Comparison of ENCODE assay signal across 13 cellular contexts in the genomic region with DNA sequence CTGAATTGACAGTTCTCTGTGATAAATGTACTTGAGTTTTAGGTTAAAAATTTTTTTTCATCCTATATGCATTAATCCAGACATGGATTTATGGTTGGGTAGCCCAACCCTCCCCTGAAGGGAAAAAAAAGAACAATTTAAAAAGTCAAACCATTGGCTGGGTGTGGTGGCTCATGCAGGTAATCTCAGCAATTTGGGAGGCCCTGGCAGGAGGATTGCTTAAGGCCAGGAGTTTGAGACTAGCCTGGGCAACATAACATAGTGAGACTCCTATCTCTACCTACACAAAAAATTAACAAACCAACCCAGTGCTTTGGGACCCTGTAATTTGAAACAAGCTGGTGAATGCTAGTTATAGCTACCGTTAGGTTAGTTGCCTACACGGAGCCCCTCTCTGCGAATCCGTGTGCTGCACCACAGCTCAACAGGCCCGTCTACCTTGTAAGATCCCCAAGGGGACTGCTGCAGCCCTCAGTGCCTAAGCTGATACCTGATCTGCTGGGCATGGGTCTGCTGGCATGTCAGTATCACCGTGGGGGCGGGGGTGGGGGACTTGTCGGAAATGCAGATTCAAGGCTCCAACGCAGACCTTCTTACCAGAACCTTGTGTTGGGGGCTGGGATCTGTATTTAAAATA. TPM values are rescaled to one million over a fixed set of nuclear protein-coding genes. Genes with fewer than 3 reads are reported as not detected.
DNase-seq lines count a peak whose midpoint lies in the region; TF ChIP-seq lines count a peak whose summit lies in the region.
"Had no signal": no experiment of that assay in that cellular context is flagged by ENCODE, and none has a peak within 500 bp of the region (broad histone marks: within the 10 kb centered on the region; RNA-seq: fewer than 3 reads in every experiment).

No MANE protein-coding gene starts in this region.

- peaks cover 91% of the 10 kb centered on the region for H3K4me1 Mint-ChIP-seq in activated CD4-positive, alpha-beta memory T cell treated with anti-CD3 and anti-CD28 coated beads, Interleukin-2, amount 10 ng/mL, durations not matched to agents 7 days and 5 days
- peaks cover 98 to 100% of the 10 kb centered on the region in 2 donors for H3K4me1 Mint-ChIP-seq in immature natural killer cell

- no peak for TF ChIP-seq EP300 in stomach (IDR thresholded peaks at IDR 0.05)

- 87 to 92% (median 88%) methylated on average over 5 to 9 of the region's 9 CpGs for WGBS in stomach, 5 donors

- no peak for TF ChIP-seq CTCF in stomach (IDR thresholded peaks at IDR 0.05)

- no peaks in the 10 kb centered on the region for H3K9me3 ChIP-seq in stomach

- intact Hi-C loops in stomach (cut with DNase I; ENCODE audit: low total_unique reads), result no loop called here

- TF ChIP-seq POLR2A in stomach (IDR thresholded peaks at IDR 0.05), result no peak

- POLR2A ChIA-PET in activated CD4-positive, alpha-beta memory T cell treated with anti-CD3 and anti-CD28 coated beads, Interleukin-2, amount 10 ng/mL, durations not matched to agents 7 days and 5 days (lab: Charles Lee), result interaction anchor here (0.7 to 11.7 kb wide), 11 partner anchors 12 to 43 kb away, joined by 3 to 404 read pairs (median 5); partner anchors contain the start of gene TSPAN14

- peak overlapping the region; percentile 91 for H3K27ac Mint-ChIP-seq in activated CD4-positive, alpha-beta memory T cell treated with anti-CD3 and anti-CD28 coated beads, Interleukin-2, amount 10 ng/mL, durations not matched to agents 7 days and 5 days
- H3K27ac Mint-ChIP-seq in immature natural killer cell, result peak overlapping the region; percentile 79 to 98 (median 94)

- H3K36me3 ChIP-seq in stomach, result peaks cover 14 to 36% (median 30%) of the 10 kb centered on the region in 4 donors

- H3K4me1 ChIP-seq in stomach, result peaks cover 46 to 92% (median 57%) of the 10 kb centered on the region in 4 donors

- H3K27ac ChIP-seq in stomach, result peak overlapping the region in 3 of 5 donors; percentile 40 to 75 (median 74)
- H3K27ac ChIP-seq: parathyroid adenoma had no signal

- H3K27me3 Mint-ChIP-seq in activated CD4-positive, alpha-beta memory T cell treated with anti-CD3 and anti-CD28 coated beads, Interleukin-2, amount 10 ng/mL, durations not matched to agents 7 days and 5 days, result no peaks in the 10 kb centered on the region
- H3K27me3 Mint-ChIP-seq in immature natural killer cell (ENCODE audit: low read depth in 3 of 3), result peaks cover 8 to 28% (median 16%) of the 10 kb centered on the region in 3 donors

- CTCF ChIA-PET in activated CD4-positive, alpha-beta memory T cell treated with anti-CD3 and anti-CD28 coated beads, Interleukin-2, amount 10 ng/mL, durations not matched to agents 7 days and 5 days (lab: Charles Lee), result interaction anchor here (0.7 to 6.6 kb wide), 10 partner anchors 11 to 42 kb away, joined by 3 to 64 read pairs (median 10); no protein-coding TSS in a partner anchor

- no peak overlapping the region for H3K4me3 ChIP-seq in stomach
- H3K4me3 ChIP-seq: lung had no signal

- DNase-seq in activated effector memory CD4-positive, alpha-beta T cell treated with anti-CD3 and anti-CD28 coated beads, Interleukin-2, amount 50 U/mL, for 16 hours, result peak; percentile 63
- DNase-seq in activated effector memory CD4-positive, alpha-beta T cell treated with Interleukin-2 at 50 U/mL for 16 hours, result no peak
- DNase-seq in activated CD4-positive, alpha-beta memory T cell treated with anti-CD3 and anti-CD28 coated beads, Interleukin-2, amount 10 ng/mL, durations not matched to agents 7 days and 5 days, result no peak
- no peak for DNase-seq in immature natural killer cell
- DNase-seq in stomach, result peak; percentile 9
- no peak for DNase-seq in NK-92 treated with Interleukin-12 subunit alpha and Interleukin-12 subunit beta, amount 100 ng/mL, for 24 hours (lab: John Stamatoyannopoulos, UW)
- no peak for DNase-seq in AG08396 (ENCODE audit: low spot score)
- no peak for DNase-seq in HPDE6-E6E7 (ENCODE audit: extremely low spot score)
- DNase-seq: GOT3, NCI-H2081 treated with DMSO at 0.1 percent for 48 hours had no signal

- no peaks in the 10 kb centered on the region for H3K9me3 Mint-ChIP-seq in activated CD4-positive, alpha-beta memory T cell treated with anti-CD3 and anti-CD28 coated beads, Interleukin-2, amount 10 ng/mL, durations not matched to agents 7 days and 5 days
- no peaks in the 10 kb centered on the region for H3K9me3 Mint-ChIP-seq in immature natural killer cell

- peaks cover 61% of the 10 kb centered on the region for H3K36me3 Mint-ChIP-seq in activated CD4-positive, alpha-beta memory T cell treated with anti-CD3 and anti-CD28 coated beads, Interleukin-2, amount 10 ng/mL, durations not matched to agents 7 days and 5 days (ENCODE audit: low read depth)
- H3K36me3 Mint-ChIP-seq in immature natural killer cell, result peaks cover 16 to 18% (median 18%) of the 10 kb centered on the region in 3 donors

- H3K27me3 ChIP-seq in stomach, result no peaks in the 10 kb centered on the region

- peak overlapping the region; percentile 75 for H3K4me3 Mint-ChIP-seq in activated CD4-positive, alpha-beta memory T cell treated with anti-CD3 and anti-CD28 coated beads, Interleukin-2, amount 10 ng/mL, durations not matched to agents 7 days and 5 days
- H3K4me3 Mint-ChIP-seq in immature natural killer cell, result peak overlapping the region; percentile 81 to 86 (median 84)

RNA-seq across cellular contexts. Expression of gene TSPAN14, which starts 32.8 kb away (rescaled TPM):
- total RNA-seq in activated CD4-positive, alpha-beta memory T cell treated with anti-CD3 and anti-CD28 coated beads, Interleukin-2, amount 10 ng/mL, durations not matched to agents 7 days and 5 days, result 100 to 1,000 TPM; 130 to 136 TPM
- polyA plus RNA-seq in immature natural killer cell, result 100 to 1,000 TPM; 141 to 363 (median 226) TPM
- total RNA-seq in stomach, result 10 to 100 TPM; 24.4 to 82.6 (median 42.9) TPM
- 10 to 100 TPM in 2 of 3 donors, 1 to 10 TPM in 1; 7.0 to 21.5 (median 13.7) TPM for polyA plus RNA-seq in stomach

RNA-seq across cellular contexts. Expression of gene SH2D4B, which starts 50.8 kb away (rescaled TPM):
- total RNA-seq in activated CD4-positive, alpha-beta memory T cell treated with anti-CD3 and anti-CD28 coated beads, Interleukin-2, amount 10 ng/mL, durations not matched to agents 7 days and 5 days, result under 1 TPM; 0.13 to 0.15 TPM
- polyA plus RNA-seq in immature natural killer cell, result not detected
- total RNA-seq in stomach, result under 1 TPM in 1 of 5 donors, not detected in 4; 0.18 TPM
- under 1 TPM in 1 of 3 donors, not detected in 2; 0.03 TPM for polyA plus RNA-seq in stomach
- total RNA-seq: epithelial cell of proximal tubule had no signal

Comparison
In these comparisons a context has a peak if more than half of its experiments do, and no peak if none do; other contexts are left out.
1. DNase-seq: peak in activated effector memory CD4-positive, alpha-beta T cell treated with anti-CD3 and anti-CD28 coated beads, Interleukin-2, amount 50 U/mL, for 16 hours (single experiment) and stomach (single experiment); none in activated effector memory CD4-positive, alpha-beta T cell treated with Interleukin-2 at 50 U/mL for 16 hours (single experiment), activated CD4-positive, alpha-beta memory T cell treated with anti-CD3 and anti-CD28 coated beads, Interleukin-2, amount 10 ng/mL, durations not matched to agents 7 days and 5 days (single experiment), immature natural killer cell (0 of 3), NK-92 treated with Interleukin-12 subunit alpha and Interleukin-12 subunit beta, amount 100 ng/mL, for 24 hours (single experiment), AG08396 (single experiment) and HPDE6-E6E7 (single experiment).